In genomic region chr11:69909561-69910518, GRCh38 we compare ENCODE assay signal across 10 cellular contexts.
DNase-seq lines count a peak whose midpoint lies in the region; TF ChIP-seq lines count a peak whose summit lies in the region.
"Had no signal": no experiment of that assay in that cellular context is flagged by ENCODE, and none has a peak within 500 bp of the region (broad histone marks: within the 10 kb centered on the region; RNA-seq: fewer than 3 reads in every experiment).

No MANE protein-coding gene starts in this region.

- no peak overlapping the region for H3K27ac Mint-ChIP-seq in progenitor cell of endocrine pancreas
- H3K27ac Mint-ChIP-seq in activated T-helper 1 cell treated with anti-CD3 and anti-CD28 coated beads, Interleukin-12 subunit alpha, Interleukin-12 subunit beta, Interleukin-2, Interleukin-4 antibody, amounts not matched to agents 30 ng/mL and 10 ng/mL and 1 ng/mL, durations not matched to agents 14 hours and 24 hours and 36 hours = no peak overlapping the region

- no peaks in the 10 kb centered on the region for H3K36me3 Mint-ChIP-seq in progenitor cell of endocrine pancreas (ENCODE audit: insufficient read depth)
- H3K36me3 Mint-ChIP-seq in activated T-helper 1 cell treated with anti-CD3 and anti-CD28 coated beads, Interleukin-12 subunit alpha, Interleukin-12 subunit beta, Interleukin-2, Interleukin-4 antibody, amounts not matched to agents 30 ng/mL and 10 ng/mL and 1 ng/mL, durations not matched to agents 14 hours and 24 hours and 36 hours (ENCODE audit: low read depth) = no peaks in the 10 kb centered on the region

- no peak for TF ChIP-seq POLR2A in esophagus squamous epithelium (IDR thresholded peaks at IDR 0.05)

- no peaks in the 10 kb centered on the region for H4K20me1 ChIP-seq in OCI-LY3 (ENCODE audit: insufficient read depth, low read length)

- peaks cover 3% of the 10 kb centered on the region; the same call in 1 of the 2 replicates for H3K4me1 ChIP-seq in OCI-LY3 (ENCODE audit: low read length)
- peaks cover 0 to 8% (median 1%) of the 10 kb centered on the region in 3 donors for H3K4me1 ChIP-seq in esophagus squamous epithelium

- peaks cover 12% of the 10 kb centered on the region for H3K4me1 Mint-ChIP-seq in progenitor cell of endocrine pancreas (ENCODE audit: low read depth)
- H3K4me1 Mint-ChIP-seq in activated T-helper 1 cell treated with anti-CD3 and anti-CD28 coated beads, Interleukin-12 subunit alpha, Interleukin-12 subunit beta, Interleukin-2, Interleukin-4 antibody, amounts not matched to agents 30 ng/mL and 10 ng/mL and 1 ng/mL, durations not matched to agents 14 hours and 24 hours and 36 hours (ENCODE audit: low read depth) = no peaks in the 10 kb centered on the region

- DNase-seq in GM10266 (ENCODE audit: extremely low spot score) (peak; percentile 47), esophagus squamous epithelium (lab: John Stamatoyannopoulos, UW) (no peak), progenitor cell of endocrine pancreas (ENCODE audit: low spot score, unreplicated experiment) (no peak), NCI-H2227 (lab: John Stamatoyannopoulos, UW; ENCODE audit: unreplicated experiment) (no peak), HK-2 (ENCODE audit: unreplicated experiment) (no peak)
- DNase-seq in stimulated activated naive CD4-positive, alpha-beta T cell treated with Interleukin-2 at 50 U/mL for 16 hours (lab: John Stamatoyannopoulos, UW) = no peak
- DNase-seq in activated T-helper 1 cell treated with anti-CD3 and anti-CD28 coated beads, Interleukin-12 subunit alpha, Interleukin-12 subunit beta, Interleukin-2, Interleukin-4 antibody, amounts not matched to agents 30 ng/mL and 10 ng/mL and 1 ng/mL, durations not matched to agents 14 hours and 24 hours and 36 hours (ENCODE audit: low spot score) = no peak
- DNase-seq: activated T-cell treated with anti-CD3 and anti-CD28 coated beads, Interleukin-2, amount 50 U/mL, for 4 hours; NCI-H2171 had no signal

- intact Hi-C loops in esophagus squamous epithelium (cut with DNase I) = no loop called here
- intact Hi-C loops in activated T-helper 1 cell treated with anti-CD3 and anti-CD28 coated beads, Interleukin-12 subunit alpha, Interleukin-12 subunit beta, Interleukin-2, Interleukin-4 antibody, amounts not matched to agents 30 ng/mL and 10 ng/mL and 1 ng/mL, durations not matched to agents 14 hours and 24 hours and 36 hours (cut with micrococcal nuclease) = no loop called here

- H3K36me3 ChIP-seq in OCI-LY3 (replicated peaks; ENCODE audit: low read depth, low read length) = no peaks in the 10 kb centered on the region
- no peaks in the 10 kb centered on the region for H3K36me3 ChIP-seq in esophagus squamous epithelium

- H3K9me3 Mint-ChIP-seq in progenitor cell of endocrine pancreas (ENCODE audit: low read depth) = no peaks in the 10 kb centered on the region
- H3K9me3 Mint-ChIP-seq in activated T-helper 1 cell treated with anti-CD3 and anti-CD28 coated beads, Interleukin-12 subunit alpha, Interleukin-12 subunit beta, Interleukin-2, Interleukin-4 antibody, amounts not matched to agents 30 ng/mL and 10 ng/mL and 1 ng/mL, durations not matched to agents 14 hours and 24 hours and 36 hours = no peaks in the 10 kb centered on the region
- H3K9me3 Mint-ChIP-seq: activated T-cell treated with anti-CD3 and anti-CD28 coated beads, Interleukin-2, amount 50 U/mL, for 4 hours had no signal

- peak overlapping the region; percentile 65 for H3K4me2 ChIP-seq in OCI-LY3 (ENCODE audit: low read length)

- peak overlapping the region; percentile 73 for H2AFZ ChIP-seq in OCI-LY3 (ENCODE audit: low read depth, low read length)

- TF ChIP-seq CTCF in GM10266 (IDR thresholded peaks at IDR 0.05; ENCODE audit: control insufficient read depth, insufficient read depth, low read depth, missing control alignments) (peak; percentile 57), OCI-LY3 (IDR thresholded peaks at IDR 0.05; ENCODE audit: low read depth, low read length) (peak; percentile 97), esophagus squamous epithelium (IDR thresholded peaks at IDR 0.05) (peak in 4 of 6 experiments; percentile 4 to 46 (median 33)), progenitor cell of endocrine pancreas (IDR thresholded peaks at IDR 0.05; ENCODE audit: unreplicated experiment) (peak; percentile 87)

- 10 to 64% methylated on average over 3 to 16 of the region's 28 CpGs for WGBS in esophagus squamous epithelium, 2 donors

- H3K9ac ChIP-seq in OCI-LY3 (ENCODE audit: low read length) = no peak overlapping the region; the same call in 1 of the 2 replicates

- no peak overlapping the region for H3K4me3 Mint-ChIP-seq in progenitor cell of endocrine pancreas (ENCODE audit: low read depth)
- no peak overlapping the region for H3K4me3 Mint-ChIP-seq in activated T-helper 1 cell treated with anti-CD3 and anti-CD28 coated beads, Interleukin-12 subunit alpha, Interleukin-12 subunit beta, Interleukin-2, Interleukin-4 antibody, amounts not matched to agents 30 ng/mL and 10 ng/mL and 1 ng/mL, durations not matched to agents 14 hours and 24 hours and 36 hours
- H3K4me3 Mint-ChIP-seq: activated T-cell treated with anti-CD3 and anti-CD28 coated beads, Interleukin-2, amount 50 U/mL, for 4 hours had no signal

- no peak overlapping the region for H3K27ac ChIP-seq in OCI-LY3 (ENCODE audit: low read length)
- H3K27ac ChIP-seq in esophagus squamous epithelium = no peak overlapping the region

- H3K79me2 ChIP-seq in OCI-LY3 (ENCODE audit: low read length) = no peaks in the 10 kb centered on the region

- H3K9me3 ChIP-seq in OCI-LY3 (ENCODE audit: insufficient read depth, low read length) (no peaks in the 10 kb centered on the region), esophagus squamous epithelium (no peaks in the 10 kb centered on the region)

- H3K4me3 ChIP-seq in OCI-LY3 (ENCODE audit: low read length) (peak overlapping the region; percentile 38), esophagus squamous epithelium (no peak overlapping the region)

- H3K27me3 ChIP-seq in OCI-LY3 (ENCODE audit: low read depth, low read length) = no peaks in the 10 kb centered on the region; the same call in 1 of the 2 replicates
- peaks cover 0 to 93% (median 0%) of the 10 kb centered on the region in 4 donors for H3K27me3 ChIP-seq in esophagus squamous epithelium

- peaks cover 15% of the 10 kb centered on the region for H3K27me3 Mint-ChIP-seq in progenitor cell of endocrine pancreas
- H3K27me3 Mint-ChIP-seq in activated T-helper 1 cell treated with anti-CD3 and anti-CD28 coated beads, Interleukin-12 subunit alpha, Interleukin-12 subunit beta, Interleukin-2, Interleukin-4 antibody, amounts not matched to agents 30 ng/mL and 10 ng/mL and 1 ng/mL, durations not matched to agents 14 hours and 24 hours and 36 hours (ENCODE audit: insufficient read depth) = no peaks in the 10 kb centered on the region

Comparison
In these comparisons a context has a peak if more than half of its experiments do, and no peak if none do; other contexts are left out.
1. CTCF ChIP-seq: peak in every context shown above with its lines; median percentile 97 in OCI-LY3; 87 in progenitor cell of endocrine pancreas; 57 in GM10266; 33 in esophagus squamous epithelium.